ENCODE assay signal across 28 cellular contexts in genomic region chr19:47508721-47509120, GRCh38. TPM values are rescaled to one million over a fixed set of nuclear protein-coding genes. Genes with fewer than 3 reads are reported as not detected.
DNase-seq lines count a peak whose midpoint lies in the region; ATAC-seq and TF ChIP-seq lines count a peak whose summit lies in the region.
"Had no signal": no experiment of that assay in that cellular context is flagged by ENCODE, and none has a peak within 500 bp of the region (broad histone marks: within the 10 kb centered on the region; RNA-seq: fewer than 3 reads in every experiment).

No MANE protein-coding gene starts in this region.

- no peak for ATAC-seq in psoas muscle
- ATAC-seq: activated CD8-positive, alpha-beta memory T cell treated with anti-CD3 and anti-CD28 coated beads, Interleukin-2, amount 10 ng/mL, durations not matched to agents 7 days and 5 days; HCT116; left ventricle myocardium superior had no signal

- H3K27ac ChIP-seq in dorsolateral prefrontal cortex (peak overlapping the region in 30 of 59 donors; percentile 5 to 99 (median 80)), psoas muscle (peak overlapping the region; percentile 99), vagina (peak overlapping the region; percentile 61)
- H3K27ac ChIP-seq: PC-9 had no signal

- DNase-seq in NCI-H446 treated with DMSO at 0.1 percent for 48 hours (lab: John Stamatoyannopoulos, UW), result peak; percentile 67
- no peak for DNase-seq in NCI-H446 (lab: John Stamatoyannopoulos, UW)
- DNase-seq in dorsolateral prefrontal cortex, result no peak
- no peak for DNase-seq in psoas muscle
- no peak for DNase-seq in vagina (ENCODE audit: extremely low spot score in 2 of 2)
- DNase-seq in H4 (ENCODE audit: low spot score), result no peak
- DNase-seq in DMS79 (lab: John Stamatoyannopoulos, UW), result no peak
- DNase-seq in HuH-7.5 (ENCODE audit: low spot score), result no peak
- DNase-seq: 8988T; activated CD4-positive, alpha-beta T cell treated with anti-CD3 and anti-CD28 coated beads, Interleukin-2, amount 10 ng/mL, durations not matched to agents 24 days and 14 days; activated CD8-positive, alpha-beta memory T cell treated with anti-CD3 and anti-CD28 coated beads, Interleukin-2, amount 10 ng/mL, durations not matched to agents 7 days and 5 days; activated naive CD4-positive, alpha-beta T cell treated with anti-CD3 and anti-CD28 coated beads, Interleukin-2, amount 10 ng/mL, durations not matched to agents 7 days and 5 days; amniotic stem cell; CD4-positive, alpha-beta memory T cell; left ventricle myocardium superior; naive B cell; NCI-H1105; NCI-H187 treated with DMSO at 0.1 percent for 48 hours; NCI-H526; PC-9; SHP77; stimulated activated CD4-positive, alpha-beta T cell treated with anti-CD3 and anti-CD28 coated beads, Interleukin-1b, Interleukin-23, amount 100 ng/mL, for 48 hours; stimulated activated CD8-positive, alpha-beta memory T cell treated with anti-CD3 and anti-CD28 coated beads, Interleukin-4, amount 100 ng/mL, for 48 hours; upper lobe of left lung had no signal

- intact Hi-C loops in dorsolateral prefrontal cortex (cut with DNase I), result no loop called here
- intact Hi-C loops in psoas muscle (cut with DNase I), result no loop called here
- intact Hi-C loops in vagina (cut with DNase I), result no loop called here

- 93 to 100% (median 95%) methylated on average over 5 of the region's 5 CpGs for WGBS in psoas muscle, 3 donors

- TF ChIP-seq POLR2A in vagina (IDR thresholded peaks at IDR 0.05), result no peak

- H3K4me3 ChIP-seq in dorsolateral prefrontal cortex (no peak overlapping the region), psoas muscle (no peak overlapping the region), vagina (no peak overlapping the region)
- H3K4me3 ChIP-seq: K562, PC-9, smooth muscle cell, upper lobe of left lung had no signal

- no peak for TF ChIP-seq CTCF in dorsolateral prefrontal cortex (IDR thresholded peaks at IDR 0.05 in 54 of 56, conservative IDR thresholded peaks at IDR 0.05 in 2 of 56; ENCODE audit: low read depth in 1 of 56, partially characterized antibody in 56 of 56)
- TF ChIP-seq CTCF in psoas muscle (IDR thresholded peaks at IDR 0.05), result no peak
- no peak for TF ChIP-seq CTCF in vagina (IDR thresholded peaks at IDR 0.05)

- H3K27me3 ChIP-seq in dorsolateral prefrontal cortex (no peaks in the 10 kb centered on the region), psoas muscle (ENCODE audit: insufficient read depth in 3 of 3, low read length in 2 of 3) (no peaks in the 10 kb centered on the region), vagina (no peaks in the 10 kb centered on the region)
- H3K27me3 ChIP-seq: upper lobe of left lung had no signal

- H3K4me1 ChIP-seq in psoas muscle (peaks cover 85% of the 10 kb centered on the region), vagina (peaks cover 74% of the 10 kb centered on the region)

- no peaks in the 10 kb centered on the region for H3K9me3 ChIP-seq in psoas muscle
- H3K9me3 ChIP-seq in vagina, result no peaks in the 10 kb centered on the region
- H3K9me3 ChIP-seq: upper lobe of left lung had no signal

- H3K36me3 ChIP-seq in psoas muscle (ENCODE audit: insufficient read depth in 1 of 2, low read depth in 1 of 2), result peaks cover 0 to 6% of the 10 kb centered on the region in 2 donors
- H3K36me3 ChIP-seq in vagina, result peaks cover 0 to 4% of the 10 kb centered on the region in 2 donors

RNA-seq across cellular contexts. Expression of gene NAPA, which starts 6.1 kb away (rescaled TPM):
- 100 to 1,000 TPM; 102 to 294 (median 206) TPM for total RNA-seq in dorsolateral prefrontal cortex
- 100 to 1,000 TPM; 124 to 182 (median 159) TPM for total RNA-seq in psoas muscle
- 100 to 1,000 TPM; 103 to 123 (median 109) TPM for polyA plus RNA-seq in psoas muscle
- 108 TPM for total RNA-seq in vagina
- 125 and 135 TPM in 2 replicates for total RNA-seq in H4 (2014; rRNA removed; shearing (Covaris generic))

RNA-seq across cellular contexts. Expression of gene KPTN, which starts 24.7 kb away (rescaled TPM):
- 10 to 100 TPM in 119 of 120 experiments, 1 to 10 TPM in 1; 9.5 to 40.3 (median 18.4) TPM for total RNA-seq in dorsolateral prefrontal cortex
- 10 to 100 TPM in 1 of 4 donors, 1 to 10 TPM in 3; 5.9 to 11.2 (median 8.1) TPM for total RNA-seq in psoas muscle
- polyA plus RNA-seq in psoas muscle, result 10 to 100 TPM in 1 of 3 donors, 1 to 10 TPM in 2; 3.8 to 21.5 (median 9.7) TPM
- total RNA-seq in vagina, result 9.6 TPM
- total RNA-seq in H4 (2014; rRNA removed; shearing (Covaris generic)), result 9.2 and 10.6 TPM in 2 replicates

RNA-seq across cellular contexts. Expression of gene SLC8A2, which starts 37.0 kb away (rescaled TPM):
- total RNA-seq in dorsolateral prefrontal cortex (100 to 1,000 TPM in 69 of 120 experiments, 10 to 100 TPM in 51; 22.2 to 179 (median 105) TPM), psoas muscle (under 1 TPM; 0.13 to 0.54 (median 0.25) TPM), vagina (0.49 TPM)
- polyA plus RNA-seq in psoas muscle, result under 1 TPM in 2 of 3 donors, not detected in 1; 0.12 to 0.18 TPM
- total RNA-seq in H4 (2014; rRNA removed; shearing (Covaris generic)), result 0.19 TPM in 1 of 2 replicates, not detected in the other
- total RNA-seq: activated CD4-positive, alpha-beta T cell treated with anti-CD3 and anti-CD28 coated beads, Interleukin-2, amount 10 ng/mL, durations not matched to agents 24 days and 14 days; CD4-positive, alpha-beta memory T cell; left ventricle myocardium superior; M059J; PC-9 had no signal
- polyA plus RNA-seq: CD4-positive, alpha-beta memory T cell had no signal

Comparison
In these comparisons a context has a peak if more than half of its experiments do, and no peak if none do; other contexts are left out.
1. RNA of gene SLC8A2, which starts 37.0 kb away (total RNA-seq): 22.2 to 179 TPM in dorsolateral prefrontal cortex; 0.49 TPM in vagina (single experiment), 0.13 to 0.54 TPM in psoas muscle and 0.19 TPM in H4; every median in the first group is over 10 times any median in the second.
2. Peak in every context shown above with its lines, with median percentiles within 50 percentile points of each other: H3K27ac ChIP-seq.